8 cellular contexts compared by ENCODE assay signal in genomic region chr1:2194898-2195673, GRCh38. TPM values are rescaled to one million over a fixed set of nuclear protein-coding genes. Genes with fewer than 3 reads are reported as not detected.
A peak's percentile ranks its signal among the peaks of the same experiment; 100 is the strongest.
DNase-seq lines count a peak whose midpoint lies in the region; ATAC-seq and TF ChIP-seq lines count a peak whose summit lies in the region.

No MANE protein-coding gene starts in this region.

- DNase-seq in DMS79 treated with DMSO at 0.1 percent for 48 hours (lab: John Stamatoyannopoulos, UW) (peak; percentile 89), RWPE2 (ENCODE audit: low spot score) (peak; percentile 92), activated gamma-delta T cell (lab: John Stamatoyannopoulos, UW) (peak; percentile 80), foreskin fibroblast (peak; percentile 80 to 95), neural progenitor cell (ENCODE audit: low spot score) (peak; percentile 94)

- H3K4me2 ChIP-seq in neural progenitor cell, result peak overlapping the region; percentile 99

- H3K27me3 ChIP-seq in RWPE2 (ENCODE audit: insufficient read depth, poor library complexity, severe bottlenecking) (no peaks in the 10 kb centered on the region), neural progenitor cell (no peaks in the 10 kb centered on the region), subcutaneous abdominal adipose tissue (ENCODE audit: control insufficient read depth in 5 of 5, insufficient read depth in 4 of 5, low read length in 5 of 5) (no peaks in the 10 kb centered on the region)

- ATAC-seq in GM21737 (IDR thresholded peaks at IDR 0.05; ENCODE audit: unreplicated experiment), result peak; percentile 54
- peak; percentile 75 for ATAC-seq in RWPE2 (ENCODE audit: low read depth)

- peaks cover 18% of the 10 kb centered on the region for H3F3A ChIP-seq in neural progenitor cell (ENCODE audit: low read depth)

- H3K79me2 ChIP-seq in neural progenitor cell (ENCODE audit: low read depth), result peaks cover 31% of the 10 kb centered on the region

- H3K4me3 Mint-ChIP-seq in neural progenitor cell, result peak overlapping the region; percentile 88

- no peaks in the 10 kb centered on the region for H3K9me3 ChIP-seq in KOPT-K1 (ENCODE audit: insufficient read depth, low read length, poor library complexity, severe bottlenecking)
- no peaks in the 10 kb centered on the region for H3K9me3 ChIP-seq in RWPE2 (ENCODE audit: severe bottlenecking)
- no peaks in the 10 kb centered on the region for H3K9me3 ChIP-seq in neural progenitor cell (ENCODE audit: low read depth)
- H3K9me3 ChIP-seq in subcutaneous abdominal adipose tissue (ENCODE audit: control insufficient read depth in 5 of 5, low read length in 5 of 5), result no peaks in the 10 kb centered on the region

- peak overlapping the region; percentile 81 for H3K4me3 ChIP-seq in RWPE2 (ENCODE audit: severe bottlenecking)
- H3K4me3 ChIP-seq in foreskin fibroblast (ENCODE audit: low read depth in 1 of 2, low read length in 2 of 2), result peak overlapping the region; percentile 58 to 69
- peak overlapping the region; percentile 64 for H3K4me3 ChIP-seq in neural progenitor cell
- peak overlapping the region in 4 of 5 donors; percentile 61 to 77 (median 68) for H3K4me3 ChIP-seq in subcutaneous abdominal adipose tissue (ENCODE audit: low read depth in 1 of 5, low read length in 5 of 5)

- peak overlapping the region; percentile 92 for H2AFZ ChIP-seq in neural progenitor cell (replicated peaks)

- no peaks in the 10 kb centered on the region for H3K9me3 Mint-ChIP-seq in neural progenitor cell

- H3K4me1 ChIP-seq in RWPE2 (ENCODE audit: insufficient read depth, poor library complexity, severe bottlenecking) (no peaks in the 10 kb centered on the region), neural progenitor cell (peaks cover 18% of the 10 kb centered on the region), subcutaneous abdominal adipose tissue (ENCODE audit: control insufficient read depth in 5 of 5, insufficient read depth in 5 of 5, low read length in 5 of 5) (peaks cover 5 to 62% (median 44%) of the 10 kb centered on the region in 5 donors)

- peak overlapping the region; percentile 96 for H3K27ac Mint-ChIP-seq in neural progenitor cell

- H3K27ac ChIP-seq in KOPT-K1 (ENCODE audit: low read depth, low read length, poor library complexity, severe bottlenecking) (peak overlapping the region; percentile 84), RWPE2 (ENCODE audit: poor library complexity, severe bottlenecking) (peak overlapping the region; percentile 62), neural progenitor cell (peak overlapping the region; percentile 50), subcutaneous abdominal adipose tissue (ENCODE audit: low read depth, low read length) (peak overlapping the region; percentile 77)

- H4K20me1 ChIP-seq in neural progenitor cell (ENCODE audit: low read depth), result peaks cover 35% of the 10 kb centered on the region

- H3K9ac ChIP-seq in neural progenitor cell (no peak overlapping the region), subcutaneous abdominal adipose tissue (ENCODE audit: low read length in 5 of 5) (peak overlapping the region in 4 of 5 donors; percentile 56 to 87 (median 74))

- H3K36me3 ChIP-seq in KOPT-K1 (ENCODE audit: insufficient read depth, low read length) (peaks cover 20% of the 10 kb centered on the region), RWPE2 (ENCODE audit: low read depth) (no peaks in the 10 kb centered on the region; the same call in 1 of the 2 replicates), neural progenitor cell (no peaks in the 10 kb centered on the region), subcutaneous abdominal adipose tissue (ENCODE audit: control insufficient read depth in 5 of 5, insufficient read depth in 5 of 5, low read length in 5 of 5) (peaks cover 0 to 5% (median 0%) of the 10 kb centered on the region in 5 donors)

- TF ChIP-seq CTCF in RWPE2 (IDR thresholded peaks at IDR 0.05; ENCODE audit: poor library complexity, severe bottlenecking), result peak; percentile 98
- peak; percentile 95 for TF ChIP-seq CTCF in foreskin fibroblast (IDR thresholded peaks at IDR 0.05; ENCODE audit: low read depth, low read length)
- TF ChIP-seq CTCF in neural progenitor cell (IDR thresholded peaks at IDR 0.05), result peak; percentile 84

- peaks cover 27% of the 10 kb centered on the region for H3K4me1 Mint-ChIP-seq in neural progenitor cell

- peaks cover 2% of the 10 kb centered on the region for H3K36me3 Mint-ChIP-seq in neural progenitor cell

- peaks cover 5% of the 10 kb centered on the region for H3K27me3 Mint-ChIP-seq in neural progenitor cell (ENCODE audit: insufficient read depth, low read depth)

RNA-seq across cellular contexts. Expression of gene FAAP20, which starts 0.5 kb away (rescaled TPM):
- 11.3 and 68.2 TPM in 2 replicates for total RNA-seq in neural progenitor cell (ENCODE audit: low replicate concordance)

RNA-seq across cellular contexts. Expression of gene SKI, which starts 33.0 kb away (rescaled TPM):
- 7.4 and 15.7 TPM in 2 replicates for total RNA-seq in neural progenitor cell (ENCODE audit: low replicate concordance)

Comparison
In these comparisons a context has a peak if more than half of its experiments do, and no peak if none do; other contexts are left out.
1. Peak in every context shown above with its lines: DNase-seq, ATAC-seq, H3K4me3 ChIP-seq and H3K27ac ChIP-seq.